Comparison of ENCODE assay signal across 1 cellular context in genomic region chr10:131475803-131476202, GRCh38.
TF ChIP-seq lines count a peak whose summit lies in the region.

No MANE protein-coding gene starts in this region.

TF ChIP-seq in H1, 55 proteins besides CTCF, POLR2A, EP300 and RAD21 (continued from another document):
- TF ChIP-seq CHD7 (IDR thresholded peaks at IDR 0.05; ENCODE audit: insufficient replicate concordance, low read length) (no peak), NRF1 (IDR thresholded peaks at IDR 0.05; ENCODE audit: low read depth, low read length) (no peak), KDM4A (IDR thresholded peaks at IDR 0.05; ENCODE audit: low read depth, low read length, severe bottlenecking) (no peak), SP1 (IDR thresholded peaks at IDR 0.05; ENCODE audit: low read depth, low read length) (no peak), NANOG (IDR thresholded peaks at IDR 0.05; ENCODE audit: insufficient read depth, low read depth, low read length, poor library complexity, severe bottlenecking) (no peak), KDM1A (IDR thresholded peaks at IDR 0.05; ENCODE audit: borderline replicate concordance, low read length) (no peak), SP4 (IDR thresholded peaks at IDR 0.05; ENCODE audit: low read length) (no peak), TEAD4 (IDR thresholded peaks at IDR 0.05; ENCODE audit: low read depth, low read length) (no peak), PHF8 (conservative IDR thresholded peaks at IDR 0.05; ENCODE audit: low read depth, low read length) (no peak), MAFK (IDR thresholded peaks at IDR 0.05; ENCODE audit: low read depth, low read length) (no peak), SIRT6 (IDR thresholded peaks at IDR 0.05; ENCODE audit: low read length) (no peak), FOSL1 (IDR thresholded peaks at IDR 0.05; ENCODE audit: insufficient read depth, low read depth, low read length) (no peak)
- TF ChIP-seq, protein P1, sequence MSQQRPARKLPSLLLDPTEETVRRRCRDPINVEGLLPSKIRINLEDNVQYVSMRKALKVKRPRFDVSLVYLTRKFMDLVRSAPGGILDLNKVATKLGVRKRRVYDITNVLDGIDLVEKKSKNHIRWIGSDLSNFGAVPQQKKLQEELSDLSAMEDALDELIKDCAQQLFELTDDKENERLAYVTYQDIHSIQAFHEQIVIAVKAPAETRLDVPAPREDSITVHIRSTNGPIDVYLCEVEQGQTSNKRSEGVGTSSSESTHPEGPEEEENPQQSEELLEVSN (IDR thresholded peaks at IDR 0.05), result no peak
